ENCODE assay signal across 9 cellular contexts in genomic region chr15:77527164-77527778, GRCh38.
A peak's percentile ranks its signal among the peaks of the same experiment; 100 is the strongest.
DNase-seq lines count a peak whose midpoint lies in the region; ATAC-seq, FAIRE-seq and TF ChIP-seq lines count a peak whose summit lies in the region.
"Had no signal": no experiment of that assay in that cellular context is flagged by ENCODE, and none has a peak within 500 bp of the region (broad histone marks: within the 10 kb centered on the region; RNA-seq: fewer than 3 reads in every experiment).

No MANE protein-coding gene starts in this region.

- H3K9me3 ChIP-seq in HUES6 (ENCODE audit: control insufficient read depth, insufficient read depth, low read depth, low read length) (no peaks in the 10 kb centered on the region), K562 (replicated peaks; ENCODE audit: control insufficient read depth, insufficient read depth, low read depth, low read length) (no peaks in the 10 kb centered on the region), lower lobe of right lung (no peaks in the 10 kb centered on the region)

- TF ChIP-seq EP300 in K562 (IDR thresholded peaks at IDR 0.05; ENCODE audit: low read length): no peak

- intact Hi-C loops in K562 (cut with micrococcal nuclease): no loop called here
- intact Hi-C loops in lower lobe of right lung (cut with DNase I): no loop called here

- H3K9me1 ChIP-seq in K562 (ENCODE audit: control insufficient read depth, insufficient read depth, low read length): no peaks in the 10 kb centered on the region

- H3K4me1 ChIP-seq in HUES6 (ENCODE audit: control insufficient read depth, insufficient read depth, low read length) (peaks cover 52% of the 10 kb centered on the region), K562 (replicated peaks in 1 of 2; ENCODE audit: control insufficient read depth in 2 of 2, insufficient read depth in 2 of 2, low read length in 2 of 2) (peaks cover 4 to 12% of the 10 kb centered on the region in 2 experiments; a peak in 2 of 5 replicates), lower lobe of right lung (peaks cover 13% of the 10 kb centered on the region)

- TF ChIP-seq CTCF in K562 (IDR thresholded peaks at IDR 0.05 in 2 of 3, conservative IDR thresholded peaks at IDR 0.05 in 1 of 3; ENCODE audit: insufficient read depth in 2 of 3, low read depth in 1 of 3, low read length in 3 of 3) (no peak), lower lobe of right lung (IDR thresholded peaks at IDR 0.05) (no peak)

- no peaks in the 10 kb centered on the region for H3K27me3 ChIP-seq in HUES6 (ENCODE audit: control insufficient read depth, insufficient read depth, low read length)
- H3K27me3 ChIP-seq in K562 (ENCODE audit: control insufficient read depth in 2 of 2, insufficient read depth in 2 of 2, low read length in 2 of 2): peaks cover 2 to 33% of the 10 kb centered on the region in 2 experiments; a peak in 3 of 5 replicates
- no peaks in the 10 kb centered on the region for H3K27me3 ChIP-seq in lower lobe of right lung (ENCODE audit: low read depth)

- H3K4me2 ChIP-seq in K562 (ENCODE audit: insufficient read depth, low read length): no peak overlapping the region

- no peak for TF ChIP-seq POLR2A in K562 (conservative IDR thresholded peaks at IDR 0.05)

- H3K36me3 ChIP-seq in HUES6 (ENCODE audit: control insufficient read depth, insufficient read depth, low read length): no peaks in the 10 kb centered on the region
- no peaks in the 10 kb centered on the region for H3K36me3 ChIP-seq in K562 (ENCODE audit: control insufficient read depth, insufficient read depth, low read length)
- H3K36me3 ChIP-seq in lower lobe of right lung: no peaks in the 10 kb centered on the region

- FAIRE-seq in K562 (lab: Jason Lieb, UNC): no peak

- peak overlapping the region; percentile 49; the same call in 1 of the 2 replicates for H2AFZ ChIP-seq in K562 (ENCODE audit: low read depth, low read length)

- in situ Hi-C loops in K562 (cut with MboI): no loop called here

- no peak for TF ChIP-seq RAD21 in K562 (CRISPR knock-in tag; conservative IDR thresholded peaks at IDR 0.05 in 1 of 2, IDR thresholded peaks at IDR 0.05 in 1 of 2)

- no peaks in the 10 kb centered on the region for H3K79me2 ChIP-seq in K562 (ENCODE audit: control insufficient read depth, insufficient read depth, low read length)

- POLR2A ChIA-PET in K562 (lab: Yijun Ruan, JAX): interaction anchor here (0.6 kb wide), 1 partner anchor 125 kb away, joined by 4 read pairs; no protein-coding TSS in a partner anchor

- no peaks in the 10 kb centered on the region for H4K20me1 ChIP-seq in K562 (replicated peaks; ENCODE audit: control insufficient read depth, insufficient read depth, low read length)

- peak overlapping the region; percentile 60 for H3K9ac ChIP-seq in HUES6 (ENCODE audit: low read length)
- peak overlapping the region in 1 of 2 experiments; percentile 78; a peak in 2 of 4 replicates for H3K9ac ChIP-seq in K562 (ENCODE audit: insufficient read depth in 1 of 2, low read depth in 2 of 2, low read length in 2 of 2)

- CTCF ChIA-PET in K562 (lab: Yijun Ruan, JAX; ENCODE audit: low intra/inter-chr PET ratio): no interaction called here

- H3K4me3 ChIP-seq in HUES6 (ENCODE audit: low read depth, low read length): no peak overlapping the region
- no peak overlapping the region for H3K4me3 ChIP-seq in K562
- no peak overlapping the region for H3K4me3 ChIP-seq in lower lobe of right lung

- peak overlapping the region; percentile 3; the same call in 1 of the 2 replicates for H3K27ac ChIP-seq in HUES6 (ENCODE audit: low read depth, low read length)
- H3K27ac ChIP-seq in K562 (ENCODE audit: extremely low read depth, low read depth, low read length): no peak overlapping the region
- peak overlapping the region; percentile 31 for H3K27ac ChIP-seq in lower lobe of right lung
- H3K27ac ChIP-seq: VCaP had no signal

- DNase-seq in AG08396 (ENCODE audit: low spot score): peak; percentile 80
- peak in 2 of 4 experiments; percentile 44 to 48 for DNase-seq in K562 (ENCODE audit: extremely low read depth in 1 of 4, low spot score in 3 of 4)
- no peak for DNase-seq in lower lobe of right lung
- no peak for DNase-seq in SIG-M5 (lab: John Stamatoyannopoulos, UW)
- DNase-seq in activated CD4-positive, alpha-beta T cell treated with anti-CD3 and anti-CD28 coated beads for 48 hours: no peak

- 38% methylated on average over 7 of the region's 15 CpGs for WGBS in K562 (ENCODE audit: insufficient coverage, low coverage, missing lambda C conversion rate)

- no TSS peak for BruUV-seq in K562 (replicated peaks; lab: Mats Ljungman, UMichigan)

- ATAC-seq in K562: peak; percentile 68
- peak; percentile 48 to 78 for ATAC-seq in lower lobe of right lung
- no peak for ATAC-seq in HG03460 (IDR thresholded peaks at IDR 0.05; ENCODE audit: unreplicated experiment)
- ATAC-seq in HG02759 (IDR thresholded peaks at IDR 0.05; ENCODE audit: unreplicated experiment): no peak

TF ChIP-seq in K562, 482 proteins besides CTCF, POLR2A, EP300 and RAD21:
- no peak for TF ChIP-seq NFATC3 (IDR thresholded peaks at IDR 0.05)
- TF ChIP-seq ZBTB1 (CRISPR knock-in tag; IDR thresholded peaks at IDR 0.05; ENCODE audit: borderline replicate concordance, low read depth): no peak
- no peak for TF ChIP-seq RCOR1 (IDR thresholded peaks at IDR 0.05; ENCODE audit: borderline replicate concordance in 1 of 2, low read depth in 2 of 2, low read length in 2 of 2)
- TF ChIP-seq NKRF (IDR thresholded peaks at IDR 0.05; ENCODE audit: borderline replicate concordance): no peak
- TF ChIP-seq STAT5A (IDR thresholded peaks at IDR 0.05; ENCODE audit: borderline replicate concordance, low read length): no peak
- TF ChIP-seq RBM22 (IDR thresholded peaks at IDR 0.05; ENCODE audit: low read depth, low read length, poor library complexity, severe bottlenecking): no peak
- no peak for TF ChIP-seq POLR2H (tag; IDR thresholded peaks at IDR 0.05; ENCODE audit: low read depth)
- TF ChIP-seq SMARCE1 (IDR thresholded peaks at IDR 0.05): no peak
- no peak for TF ChIP-seq NR4A1 (CRISPR knock-in tag; IDR thresholded peaks at IDR 0.05)
- TF ChIP-seq NR4A1 (tag; IDR thresholded peaks at IDR 0.05): no peak
- no peak for TF ChIP-seq ARHGAP35 (IDR thresholded peaks at IDR 0.05; ENCODE audit: partially characterized antibody)
- no peak for TF ChIP-seq ZNF551 (CRISPR knock-in tag; IDR thresholded peaks at IDR 0.05)

Comparison
In these comparisons a context has a peak if more than half of its experiments do, and no peak if none do; other contexts are left out.
1. ATAC-seq: peak in K562 (single experiment) and lower lobe of right lung (2 of 2); none in HG03460 (single experiment) and HG02759 (single experiment).